Comparison of ENCODE assay signal across 25 cellular contexts in the genomic region with DNA sequence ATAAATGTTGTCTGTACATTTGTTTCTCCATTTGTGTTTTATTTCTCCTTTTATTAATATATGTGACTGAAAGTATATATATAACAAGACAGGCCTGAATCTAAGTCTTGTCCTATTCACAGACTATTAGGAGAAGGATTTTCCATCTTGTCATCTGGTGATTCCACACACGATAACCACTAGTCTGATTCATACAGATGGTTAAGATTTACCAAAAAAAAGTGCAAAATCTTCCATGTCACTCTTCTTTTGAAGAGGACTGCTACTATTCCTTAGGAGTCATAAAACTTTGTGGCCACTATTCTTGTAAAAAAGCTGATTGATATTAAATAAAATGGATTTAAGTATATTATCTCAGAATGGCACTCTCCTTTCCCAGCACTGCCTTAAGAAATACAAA.
"Had no signal": no experiment of that assay in that cellular context is flagged by ENCODE, and none has a peak within 500 bp of the region (broad histone marks: within the 10 kb centered on the region; RNA-seq: fewer than 3 reads in every experiment).

No MANE protein-coding gene starts in this region.

- H2AFZ ChIP-seq: parathyroid adenoma had no signal

- H3K27me3 ChIP-seq: neutrophil, ovary, right lobe of liver, sigmoid colon, stomach, thyroid gland, tibial nerve, upper lobe of left lung, vagina had no signal

- H3K27ac ChIP-seq: neutrophil, ovary, parathyroid adenoma, psoas muscle, right lobe of liver, sigmoid colon, stomach, thoracic aorta, thyroid gland, tibial nerve, upper lobe of left lung, vagina had no signal

- H3K4me3 ChIP-seq: ovary, psoas muscle, right lobe of liver, sigmoid colon, stomach, thoracic aorta, thyroid gland, tibial nerve, upper lobe of left lung, vagina had no signal

- H3K36me3 ChIP-seq: ovary, thoracic aorta, thyroid gland, vagina had no signal

- H3K9me3 ChIP-seq: neutrophil, ovary, psoas muscle, right lobe of liver, sigmoid colon, stomach, thoracic aorta, thyroid gland, tibial nerve, upper lobe of left lung, vagina had no signal

- ATAC-seq: natural killer cell treated with Interleukin-12 subunit alpha and Interleukin-12 subunit beta and Interleukin-15 and Interleukin-18, amount 100 ng/mL, for 72 hours; psoas muscle; right cardiac atrium; right lobe of liver; stimulated activated effector memory CD8-positive, alpha-beta T cell treated with anti-CD3 and anti-CD28 coated beads, Interleukin-12 subunit alpha, Interleukin-12 subunit beta, amount 100 ng/mL, for 72 hours; stimulated activated naive B cell treated with anti-CD40 and anti-IgM and Interleukin-4, amounts not matched to agents 10 μg/mL and 1 μg/mL and 100 μg/mL, for 72 hours had no signal

- H3K9ac ChIP-seq: parathyroid adenoma had no signal

- DNase-seq: nephron progenitor cell; nucleus accumbens; ovary; posterior cingulate gyrus; psoas muscle; right cardiac atrium; right lobe of liver; sigmoid colon; small intestine; stimulated activated CD4-positive, alpha-beta T cell treated with anti-CD3 and anti-CD28 coated beads, Interleukin-15, amount 100 ng/mL, for 24 hours; stimulated activated CD4-positive, alpha-beta T cell treated with anti-CD3 and anti-CD28 coated beads, Interleukin-2, amount 100 ng/mL, for 24 hours; stimulated activated CD4-positive, alpha-beta T cell treated with anti-CD3 and anti-CD28 coated beads, Interleukin-2, amount 100 ng/mL, for 48 hours; stimulated activated CD4-positive, alpha-beta T cell treated with anti-CD3 and anti-CD28 coated beads, Interleukin-4, amount 100 ng/mL, for 24 hours; stimulated activated naive B cell treated with anti-CD40 and anti-IgM and Interleukin-4, amounts not matched to agents 10 μg/mL and 1 μg/mL and 100 μg/mL, for 72 hours; stimulated activated naive CD4-positive, alpha-beta T cell treated with Interleukin-2 at 50 U/mL for 16 hours; stomach; thyroid gland; upper lobe of left lung had no signal

- H3K4me1 ChIP-seq: right lobe of liver, stomach, tibial nerve, upper lobe of left lung, vagina had no signal
